1 cellular context compared by ENCODE assay signal in the genomic region with DNA sequence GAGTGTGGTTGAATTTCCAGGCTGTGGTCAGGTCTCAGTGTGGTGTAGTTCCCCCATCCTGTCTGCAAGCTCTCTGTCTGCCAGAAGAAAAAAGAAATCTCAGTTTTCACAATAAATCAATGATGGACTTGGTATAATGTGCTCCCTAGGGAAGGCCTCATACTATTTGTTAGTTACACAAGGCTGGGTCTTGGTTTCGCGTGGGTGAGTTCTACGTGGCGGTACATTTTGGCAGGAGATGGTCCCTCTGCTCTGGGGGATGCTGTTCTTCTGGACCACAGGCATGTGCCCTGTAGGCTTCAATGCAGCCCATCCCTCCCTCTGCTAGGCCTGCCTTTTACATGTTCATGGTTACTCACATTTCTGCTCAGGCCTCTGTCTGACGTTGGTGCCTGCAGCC.
TF ChIP-seq lines count a peak whose summit lies in the region.

No MANE protein-coding gene starts in this region.

TF ChIP-seq in H1, 55 proteins besides CTCF, POLR2A, EP300 and RAD21:
- TF ChIP-seq HDAC2 (IDR thresholded peaks at IDR 0.05; ENCODE audit: borderline replicate concordance in 1 of 2, low read depth in 2 of 2, low read length in 2 of 2) = no peak
- TF ChIP-seq ZNF274 (IDR thresholded peaks at IDR 0.05; ENCODE audit: borderline replicate concordance, extremely low read depth, low read length) = no peak
- no peak for TF ChIP-seq BCL11A (IDR thresholded peaks at IDR 0.05; ENCODE audit: low read depth in 2 of 2, low read length in 2 of 2)
- no peak for TF ChIP-seq JUND (IDR thresholded peaks at IDR 0.05; ENCODE audit: low read length)
- TF ChIP-seq, protein P1, sequence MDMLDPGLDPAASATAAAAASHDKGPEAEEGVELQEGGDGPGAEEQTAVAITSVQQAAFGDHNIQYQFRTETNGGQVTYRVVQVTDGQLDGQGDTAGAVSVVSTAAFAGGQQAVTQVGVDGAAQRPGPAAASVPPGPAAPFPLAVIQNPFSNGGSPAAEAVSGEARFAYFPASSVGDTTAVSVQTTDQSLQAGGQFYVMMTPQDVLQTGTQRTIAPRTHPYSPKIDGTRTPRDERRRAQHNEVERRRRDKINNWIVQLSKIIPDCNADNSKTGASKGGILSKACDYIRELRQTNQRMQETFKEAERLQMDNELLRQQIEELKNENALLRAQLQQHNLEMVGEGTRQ (IDR thresholded peaks at IDR 0.05; ENCODE audit: low read length) = no peak
- no peak for TF ChIP-seq TEAD4 (IDR thresholded peaks at IDR 0.05; ENCODE audit: low read depth, low read length)
- no peak for TF ChIP-seq SAP30 (IDR thresholded peaks at IDR 0.05; ENCODE audit: insufficient read depth, insufficient replicate concordance, low read length)
- TF ChIP-seq YY1 (IDR thresholded peaks at IDR 0.05; ENCODE audit: low read depth, low read length) = no peak
- TF ChIP-seq GTF2F1 (IDR thresholded peaks at IDR 0.05; ENCODE audit: borderline replicate concordance, low read depth, low read length) = no peak
- TF ChIP-seq TAF1 (IDR thresholded peaks at IDR 0.05; ENCODE audit: low read depth, low read length) = no peak
- TF ChIP-seq, protein P2, sequence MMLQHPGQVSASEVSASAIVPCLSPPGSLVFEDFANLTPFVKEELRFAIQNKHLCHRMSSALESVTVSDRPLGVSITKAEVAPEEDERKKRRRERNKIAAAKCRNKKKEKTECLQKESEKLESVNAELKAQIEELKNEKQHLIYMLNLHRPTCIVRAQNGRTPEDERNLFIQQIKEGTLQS (IDR thresholded peaks at IDR 0.05; ENCODE audit: insufficient read depth, low read depth, low read length) = no peak
- TF ChIP-seq SP4 (IDR thresholded peaks at IDR 0.05; ENCODE audit: low read length) = no peak
- no peak for TF ChIP-seq MAFK (IDR thresholded peaks at IDR 0.05; ENCODE audit: low read depth, low read length)
